In the genomic region with DNA sequence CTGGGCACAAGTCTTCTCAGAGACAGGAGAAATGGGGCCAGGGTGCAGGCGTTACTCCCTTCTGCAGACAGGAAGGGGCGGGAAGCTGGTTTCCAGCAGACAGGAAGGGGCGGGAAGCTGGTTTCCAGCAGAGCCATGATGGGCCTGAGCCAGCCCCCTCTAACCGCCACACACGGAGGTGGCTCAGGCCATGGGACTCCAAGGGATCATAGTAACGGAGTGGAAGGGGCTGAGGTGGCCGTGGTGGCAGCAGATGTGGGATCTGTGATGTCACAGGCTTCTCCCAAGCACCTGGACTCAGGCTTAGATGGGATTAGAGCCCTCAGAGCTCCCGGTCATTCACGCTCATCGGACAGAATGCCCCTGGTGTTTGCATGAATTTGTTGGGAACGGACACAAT, we compare ENCODE assay signal across 25 cellular contexts.
"Had no signal": no experiment of that assay in that cellular context is flagged by ENCODE, and none has a peak within 500 bp of the region (broad histone marks: within the 10 kb centered on the region; RNA-seq: fewer than 3 reads in every experiment).

No MANE protein-coding gene starts in this region.

- H3K36me3 ChIP-seq: brain microvascular endothelial cell, cardiac muscle cell had no signal

- H3K27ac ChIP-seq: brain microvascular endothelial cell, cardiac muscle cell, KMS-11 had no signal

- H3K4me3 ChIP-seq: cardiac muscle cell had no signal

- H3K9me2 ChIP-seq: SK-N-SH had no signal

- H3K9me3 ChIP-seq: SK-N-SH had no signal

- DNase-seq: activated CD4-positive, alpha-beta T cell treated with anti-CD3 and anti-CD28 coated beads for 4 hours; activated CD8-positive, alpha-beta T cell treated with anti-CD3 and anti-CD28 coated beads for 36 hours; activated gamma-delta T cell treated with Interleukin-2 at 50 U/mL for 16 hours; activated naive CD4-positive, alpha-beta T cell treated with anti-CD3 and anti-CD28 coated beads, Interleukin-2, amount 10 ng/mL, durations not matched to agents 7 days and 5 days; activated naive CD8-positive, alpha-beta T cell treated with anti-CD3 and anti-CD28 coated beads for 36 hours; activated T-cell treated with anti-CD3 and anti-CD28 coated beads for 4 hours; activated T-cell treated with anti-CD3 and anti-CD28 coated beads, Interleukin-2, amount 50 U/mL, for 72 hours; brain microvascular endothelial cell; MM.1S; NCI-H1105; NCI-H1436; NCI-H187; NCI-H2081 treated with DMSO at 0.1 percent for 48 hours; NCI-H2171; NCI-H2227 treated with DMSO at 0.1 percent for 48 hours; NCI-H446 treated with DMSO at 0.1 percent for 48 hours; NCI-H524 treated with DMSO at 0.1 percent for 48 hours; NCI-H748 treated with DMSO at 0.1 percent for 48 hours; NK-92 treated with Interleukin-12 subunit alpha and Interleukin-12 subunit beta, amount 100 ng/mL, for 24 hours; T-helper 1 cell had no signal

- H3K9ac ChIP-seq: KMS-11, SK-N-SH had no signal

- ATAC-seq: activated CD4-positive, CD25-positive, alpha-beta regulatory T cell treated with anti-CD3 and anti-CD28 coated beads, Interleukin-2, amount 50 U/mL, for 24 hours; activated CD8-positive, alpha-beta T cell treated with anti-CD3 and anti-CD28 coated beads for 36 hours; activated T-cell treated with anti-CD3 and anti-CD28 coated beads, Interleukin-2, amount 50 U/mL, for 72 hours; Right ventricle myocardium inferior had no signal

- H3K27me3 ChIP-seq: brain microvascular endothelial cell, cardiac muscle cell had no signal

- H3K4me2 ChIP-seq: KMS-11, SK-N-SH had no signal
